In the genomic region with DNA sequence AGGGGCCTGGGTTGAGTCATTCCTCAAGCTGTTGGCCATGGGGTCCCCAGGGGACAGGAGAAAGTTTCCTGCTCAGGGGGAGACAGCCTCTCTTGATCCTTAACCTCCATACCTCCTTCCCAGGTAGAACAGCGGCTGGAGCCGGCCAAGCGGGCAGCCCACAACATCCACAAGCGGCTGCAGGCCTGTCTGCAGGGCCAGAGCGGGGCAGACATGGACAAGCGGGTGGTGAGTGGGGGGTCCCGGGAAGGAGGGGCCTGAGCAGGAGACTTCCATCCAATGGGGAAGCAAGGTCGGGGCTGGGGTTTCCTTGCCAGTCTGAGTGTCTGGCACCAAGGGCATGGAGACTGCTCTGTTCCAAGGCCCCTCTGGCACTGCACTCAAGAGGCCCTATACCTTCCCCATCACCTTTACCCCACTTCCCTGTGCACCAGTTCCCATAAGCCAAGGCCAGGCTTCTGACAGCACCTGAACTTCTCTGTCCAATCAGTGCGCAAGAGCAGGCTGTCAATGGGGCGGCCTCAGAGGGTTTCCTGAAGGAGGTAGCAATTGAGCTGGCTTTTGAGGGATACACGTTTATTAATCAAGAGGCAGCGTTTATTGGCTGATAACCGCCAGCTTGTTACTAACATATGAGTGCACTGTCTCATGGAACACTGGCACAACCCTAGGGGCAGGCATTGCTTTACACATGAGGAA, we compare ENCODE assay signal across 12 cellular contexts. TPM values are rescaled to one million over a fixed set of nuclear protein-coding genes. Genes with fewer than 3 reads are reported as not detected.
DNase-seq lines count a peak whose midpoint lies in the region; ATAC-seq and TF ChIP-seq lines count a peak whose summit lies in the region.
"Had no signal": no experiment of that assay in that cellular context is flagged by ENCODE, and none has a peak within 500 bp of the region (broad histone marks: within the 10 kb centered on the region; RNA-seq: fewer than 3 reads in every experiment).

No MANE protein-coding gene starts in this region.

- DNase-seq in GM12865 (ENCODE audit: low read depth) (no peak), PC-9 (peak in 1 of 2 experiments; percentile 48), endodermal cell (no peak), trophoblast cell (no peak), NCI-H345 (lab: John Stamatoyannopoulos, UW) (no peak), amniotic stem cell (lab: John Stamatoyannopoulos, UW) (no peak), GM19240 (ENCODE audit: insufficient read length, low spot score) (no peak)
- DNase-seq: activated effector memory CD4-positive, alpha-beta T cell treated with Interleukin-2 at 50 U/mL for 16 hours; glutamatergic neuron; NCI-H1694 treated with DMSO at 0.1 percent for 48 hours; T-helper 9 cell had no signal

- TF ChIP-seq CTCF in GM12865 (IDR thresholded peaks at IDR 0.05; ENCODE audit: insufficient read depth, low read depth, low read length, missing control alignments) (no peak), PC-9 (conservative IDR thresholded peaks at IDR 0.05) (no peak), endodermal cell (conservative IDR thresholded peaks at IDR 0.05) (no peak)

- H3K4me3 ChIP-seq in GM12865 (ENCODE audit: low read depth, low read length) = peak overlapping the region; percentile 89
- H3K4me3 ChIP-seq in PC-9 = no peak overlapping the region; the same call in 1 of the 2 replicates
- no peak overlapping the region for H3K4me3 ChIP-seq in endodermal cell (ENCODE audit: low read length)
- H3K4me3 ChIP-seq in trophoblast cell (ENCODE audit: low read depth, low read length) = no peak overlapping the region

- H3K9me3 Mint-ChIP-seq in endodermal cell = no peaks in the 10 kb centered on the region

- H4K91ac ChIP-seq in trophoblast cell (ENCODE audit: low read depth, low read length) = peak overlapping the region; percentile 95

- H3K27ac Mint-ChIP-seq in endodermal cell = no peak overlapping the region

- CTCF ChIA-PET in PC-9 (lab: Charles Lee) = interaction anchor here (1.0 to 1.1 kb wide), 2 partner anchors 177 to 222 kb away, joined by 3 to 10 read pairs; no protein-coding TSS in a partner anchor

- H3K79me2 ChIP-seq in PC-9 (ENCODE audit: low read depth) (peaks cover 7% of the 10 kb centered on the region), trophoblast cell (ENCODE audit: control insufficient read depth, insufficient read depth, low read length, poor library complexity) (peaks cover 9% of the 10 kb centered on the region)

- H3K9ac ChIP-seq in endodermal cell (ENCODE audit: extremely low read depth, low read length, poor library complexity, severe bottlenecking) (no peak overlapping the region), trophoblast cell (ENCODE audit: low read length) (no peak overlapping the region)

- H3K4ac ChIP-seq in trophoblast cell (ENCODE audit: low read depth, low read length) = peak overlapping the region; percentile 39

- peak overlapping the region; percentile 64 for H2AK5ac ChIP-seq in trophoblast cell (ENCODE audit: low read length)

- peak overlapping the region; percentile 39 for H3K18ac ChIP-seq in trophoblast cell (ENCODE audit: low read length)

- peak overlapping the region; percentile 9 for H2BK12ac ChIP-seq in trophoblast cell (ENCODE audit: low read length)

- H4K8ac ChIP-seq in trophoblast cell (ENCODE audit: low read depth, low read length) = peak overlapping the region; percentile 23

- POLR2A ChIA-PET in PC-9 (lab: Charles Lee; ENCODE audit: unreplicated experiment) = interaction anchor here (0.6 kb wide), 1 partner anchor 40 kb away, joined by 3 read pairs; no protein-coding TSS in a partner anchor

- H3K27me3 ChIP-seq in PC-9 (ENCODE audit: insufficient read depth, low read depth) (no peaks in the 10 kb centered on the region), endodermal cell (ENCODE audit: control insufficient read depth, insufficient read depth, low read length, poor library complexity, severe bottlenecking) (no peaks in the 10 kb centered on the region), trophoblast cell (ENCODE audit: insufficient read depth, low read length) (no peaks in the 10 kb centered on the region)

- no peaks in the 10 kb centered on the region for H3K9me2 ChIP-seq in PC-9 (ENCODE audit: insufficient read depth)

- peaks cover 32% of the 10 kb centered on the region for H3K4me1 ChIP-seq in PC-9 (replicated peaks; ENCODE audit: insufficient read depth)
- peaks cover 6% of the 10 kb centered on the region for H3K4me1 ChIP-seq in endodermal cell (ENCODE audit: control insufficient read depth, insufficient read depth, low read length)
- peaks cover 19 to 25% of the 10 kb centered on the region in 2 experiments for H3K4me1 ChIP-seq in trophoblast cell (ENCODE audit: control insufficient read depth in 1 of 2, insufficient read depth in 2 of 2, low read length in 2 of 2)

- peaks cover 14% of the 10 kb centered on the region for H3K4me1 Mint-ChIP-seq in endodermal cell

- H3K27me3 Mint-ChIP-seq in endodermal cell (ENCODE audit: insufficient read depth) = no peaks in the 10 kb centered on the region

- H3K36me3 ChIP-seq in PC-9 (ENCODE audit: low read depth) (0 out of 2 replicates have a peak, but pooled peaks cover 4% of the 10 kb centered on the region), endodermal cell (ENCODE audit: control insufficient read depth, insufficient read depth, low read length) (peaks cover 9% of the 10 kb centered on the region), trophoblast cell (ENCODE audit: control insufficient read depth in 1 of 2, insufficient read depth in 2 of 2, low read length in 2 of 2) (peaks cover 39 to 44% of the 10 kb centered on the region in 2 experiments)

- peak overlapping the region; percentile 27 for H2BK120ac ChIP-seq in trophoblast cell (ENCODE audit: insufficient read depth, low read length, poor library complexity)

- peak overlapping the region; percentile 19 for H3K14ac ChIP-seq in trophoblast cell (ENCODE audit: low read length)

- peaks cover 50% of the 10 kb centered on the region for H3F3A ChIP-seq in PC-9 (ENCODE audit: insufficient read depth, low read depth)

- peak overlapping the region; percentile 69 for H3K4me3 Mint-ChIP-seq in endodermal cell

- peaks cover 18% of the 10 kb centered on the region for H3K36me3 Mint-ChIP-seq in endodermal cell (ENCODE audit: low read depth)

- no peak for ATAC-seq in GM18907 (IDR thresholded peaks at IDR 0.05; ENCODE audit: unreplicated experiment)

- no peak overlapping the region for H4K12ac ChIP-seq in trophoblast cell (ENCODE audit: low read depth, low read length)

- WGBS in endodermal cell (ENCODE audit: insufficient coverage in 1 of 2, insufficient read length in 1 of 2), 2 experiments = 94 to 100% methylated on average over 10 to 13 of the region's 13 CpGs
- no CpG with 5 or more reads among the region's 13 CpGs for WGBS in trophoblast cell (ENCODE audit: extremely low coverage, insufficient coverage, insufficient read length)

- no peak overlapping the region for H3K27ac ChIP-seq in PC-9
- no peak overlapping the region for H3K27ac ChIP-seq in endodermal cell (ENCODE audit: low read depth, low read length)
- peak overlapping the region; percentile 72 for H3K27ac ChIP-seq in trophoblast cell (ENCODE audit: low read depth, low read length)

- no TSS peak for BruUV-seq in PC-9 (replicated peaks; lab: Mats Ljungman, UMichigan)

- H3K79me1 ChIP-seq in trophoblast cell (ENCODE audit: low read length) = peaks cover 19% of the 10 kb centered on the region

- 0 out of 2 replicates have a peak, but pooled peaks cover 3% of the 10 kb centered on the region for H4K20me1 ChIP-seq in PC-9 (ENCODE audit: insufficient read depth)

- H2BK5ac ChIP-seq in trophoblast cell (ENCODE audit: low read depth, low read length, poor library complexity) = peak overlapping the region; percentile 66

- H3K23ac ChIP-seq in trophoblast cell (ENCODE audit: low read length) = no peak overlapping the region

- H3K9me3 ChIP-seq in PC-9 (ENCODE audit: insufficient read depth, low read depth) (no peaks in the 10 kb centered on the region), endodermal cell (ENCODE audit: control insufficient read depth, low read length) (no peaks in the 10 kb centered on the region), trophoblast cell (ENCODE audit: insufficient read depth, low read depth, low read length) (peaks cover 3% of the 10 kb centered on the region)

- H3K4me2 ChIP-seq in PC-9 (peak overlapping the region; percentile 99), trophoblast cell (ENCODE audit: low read length) (peak overlapping the region; percentile 60)

- intact Hi-C loops in PC-9 (cut with micrococcal nuclease; ENCODE audit: unreplicated experiment) = no loop called here

- H2AFZ ChIP-seq in PC-9 = no peak overlapping the region
- no peak overlapping the region for H2AFZ ChIP-seq in trophoblast cell (ENCODE audit: insufficient read depth, low read length, poor library complexity)

RNA-seq across cellular contexts. Expression of gene SH3BP1, which starts 1.9 kb away (rescaled TPM):
- total RNA-seq in PC-9 (2021) = 52.1 and 60.5 TPM in 2 replicates
- total RNA-seq in endodermal cell = 10 to 100 TPM; 37.7 to 38.6 TPM
- 15.7 TPM for polyA plus RNA-seq in endodermal cell (2013, experiment 1 of 2)
- polyA plus RNA-seq in endodermal cell (2013, experiment 2 of 2) = 14.3 TPM
- 34.1 and 35.7 TPM in 2 replicates for polyA plus RNA-seq in trophoblast cell (2013)

RNA-seq across cellular contexts. Expression of gene PDXP, which starts 17.1 kb away (rescaled TPM):
- 10.9 and 13.5 TPM in 2 replicates for total RNA-seq in PC-9 (2021)
- 10 to 100 TPM; 23.5 to 29.3 TPM for total RNA-seq in endodermal cell
- 40.4 TPM for polyA plus RNA-seq in endodermal cell (2013, experiment 1 of 2)
- 40.7 TPM for polyA plus RNA-seq in endodermal cell (2013, experiment 2 of 2)
- 5.5 and 5.8 TPM in 2 replicates for polyA plus RNA-seq in trophoblast cell (2013)

RNA-seq across cellular contexts. Expression of gene GGA1, which starts 32.8 kb away (rescaled TPM):
- total RNA-seq in PC-9 (2021) (99.2 and 102 TPM in 2 replicates), endodermal cell (10 to 100 TPM; 87.5 TPM)
- 60.0 TPM for polyA plus RNA-seq in endodermal cell (2013, experiment 1 of 2)
- polyA plus RNA-seq in endodermal cell (2013, experiment 2 of 2) = 56.4 TPM
- polyA plus RNA-seq in trophoblast cell (2013) = 31.8 and 32.0 TPM in 2 replicates

RNA-seq across cellular contexts. Expression of gene LGALS1, which starts 34.0 kb away (rescaled TPM):
- 734 and 791 TPM in 2 replicates for total RNA-seq in PC-9 (2021)
- total RNA-seq in endodermal cell = 10 to 100 TPM; 10.4 to 16.0 TPM
- polyA plus RNA-seq in endodermal cell (2013, experiment 1 of 2) = 126 TPM
- 131 TPM for polyA plus RNA-seq in endodermal cell (2013, experiment 2 of 2)
- polyA plus RNA-seq in trophoblast cell (2013) = 6.6 and 7.0 TPM in 2 replicates

RNA-seq across cellular contexts. Expression of gene NOL12, which starts 44.7 kb away (rescaled TPM):
- total RNA-seq in PC-9 (2021) (42.1 and 44.3 TPM in 2 replicates), endodermal cell (10 to 100 TPM; 21.9 to 26.8 TPM)
- 28.1 TPM for polyA plus RNA-seq in endodermal cell (2013, experiment 1 of 2)
- 24.4 TPM for polyA plus RNA-seq in endodermal cell (2013, experiment 2 of 2)
- 17.0 and 18.8 TPM in 2 replicates for polyA plus RNA-seq in trophoblast cell (2013)
